In genomic region chr3:134145183-134145582, GRCh38 we compare ENCODE assay signal across 1 cellular context.
TF ChIP-seq lines count a peak whose summit lies in the region.

No MANE protein-coding gene starts in this region.

TF ChIP-seq in K562, 482 proteins besides CTCF, POLR2A, EP300 and RAD21 (continued from another document):
- TF ChIP-seq GTF3C2 (IDR thresholded peaks at IDR 0.05; ENCODE audit: borderline replicate concordance, extremely low read depth, insufficient read length) (no peak), MBD2 (IDR thresholded peaks at IDR 0.05; ENCODE audit: borderline replicate concordance, low read depth) (no peak), RUNX1 (IDR thresholded peaks at IDR 0.05; ENCODE audit: low read depth) (no peak), ZKSCAN1 (IDR thresholded peaks at IDR 0.05; ENCODE audit: low read depth, low read length) (no peak), HIVEP1 (CRISPR knock-in tag; IDR thresholded peaks at IDR 0.05) (no peak), ZNF436 (CRISPR knock-in tag; IDR thresholded peaks at IDR 0.05) (no peak)
TF ChIP-seq in K562: peak in this region for 0.
